In genomic region chr1:180927348-180927747, GRCh38 we compare ENCODE assay signal across 12 cellular contexts. TPM values are rescaled to one million over a fixed set of nuclear protein-coding genes. Genes with fewer than 3 reads are reported as not detected.
DNase-seq lines count a peak whose midpoint lies in the region; ATAC-seq and TF ChIP-seq lines count a peak whose summit lies in the region.
"Had no signal": no experiment of that assay in that cellular context is flagged by ENCODE, and none has a peak within 500 bp of the region (broad histone marks: within the 10 kb centered on the region; RNA-seq: fewer than 3 reads in every experiment).

No MANE protein-coding gene starts in this region.

- H3K27me3 ChIP-seq in SK-N-SH (ENCODE audit: insufficient read depth) (no peaks in the 10 kb centered on the region), smooth muscle cell (ENCODE audit: low read depth) (no peaks in the 10 kb centered on the region)

- H3F3A ChIP-seq in SK-N-SH (replicated peaks; ENCODE audit: insufficient read depth), result no peaks in the 10 kb centered on the region
- H3F3A ChIP-seq in smooth muscle cell (ENCODE audit: low read depth), result peaks cover 3% of the 10 kb centered on the region

- H3K36me3 ChIP-seq in SK-N-SH (replicated peaks in 1 of 2; ENCODE audit: control insufficient read depth in 1 of 2, insufficient read depth in 2 of 2, low read length in 1 of 2) (no peaks in the 10 kb centered on the region), smooth muscle cell (ENCODE audit: low read depth) (no peaks in the 10 kb centered on the region)

- H3K4me1 ChIP-seq in SK-N-SH (ENCODE audit: control insufficient read depth in 1 of 2, insufficient read depth in 2 of 2, low read depth in 1 of 2, low read length in 1 of 2) (peaks cover 13 to 88% of the 10 kb centered on the region in 2 experiments; a peak in 3 of 4 replicates), smooth muscle cell (ENCODE audit: low read depth) (peaks cover 47% of the 10 kb centered on the region)

- H3K27ac ChIP-seq in SK-N-SH (ENCODE audit: low read depth in 2 of 2, low read length in 1 of 2) (peak overlapping the region; percentile 30 to 99; a peak in 3 of 4 replicates), smooth muscle cell (ENCODE audit: low read depth) (no peak overlapping the region)
- H3K27ac ChIP-seq: HL-60, VCaP had no signal

- H3K79me2 ChIP-seq in SK-N-SH (ENCODE audit: insufficient read depth), result no peaks in the 10 kb centered on the region
- H3K79me2 ChIP-seq in smooth muscle cell (ENCODE audit: low read depth), result no peaks in the 10 kb centered on the region

- no peaks in the 10 kb centered on the region for H3K9me2 ChIP-seq in SK-N-SH

- ATAC-seq in HG03196 (IDR thresholded peaks at IDR 0.05; ENCODE audit: unreplicated experiment) (no peak), HG02981 (IDR thresholded peaks at IDR 0.05; ENCODE audit: unreplicated experiment) (no peak), GM19023 (IDR thresholded peaks at IDR 0.05; ENCODE audit: unreplicated experiment) (no peak)

- TF ChIP-seq EP300 in SK-N-SH (IDR thresholded peaks at IDR 0.05; ENCODE audit: borderline replicate concordance in 1 of 2, low read depth in 1 of 2, low read length in 1 of 2), result peak in 1 of 2 experiments; percentile 17; a peak in 1 of 4 replicates

- 67% methylated on average over 13 of the region's 13 CpGs for WGBS in SK-N-SH (ENCODE audit: low lambda C conversion rate)
- 78% methylated on average over 13 of the region's 13 CpGs for WGBS in smooth muscle cell (ENCODE audit: low lambda C conversion rate)

- no peak overlapping the region for H3K4me3 ChIP-seq in SK-N-SH (ENCODE audit: low read depth in 2 of 2, low read length in 1 of 2)
- H3K4me3 ChIP-seq in smooth muscle cell, result no peak overlapping the region
- H3K4me3 ChIP-seq: GM12878 had no signal

- no peak for TF ChIP-seq RAD21 in SK-N-SH (IDR thresholded peaks at IDR 0.05; ENCODE audit: low read length)

- TF ChIP-seq CTCF in SK-N-SH (IDR thresholded peaks at IDR 0.05) (no peak), smooth muscle cell (IDR thresholded peaks at IDR 0.05; ENCODE audit: borderline replicate concordance, insufficient read depth, poor library complexity, severe bottlenecking) (no peak)

- H3K9me3 ChIP-seq in SK-N-SH (no peaks in the 10 kb centered on the region), smooth muscle cell (replicated peaks; ENCODE audit: low read depth) (no peaks in the 10 kb centered on the region)

- DNase-seq in NCI-H1092 treated with DMSO at 0.1 percent for 48 hours (lab: John Stamatoyannopoulos, UW) (peak; percentile 92), SK-N-SH (no peak), hippocampal formation (lab: John Stamatoyannopoulos, UW) (peak; percentile 24 to 49), smooth muscle cell (lab: John Stamatoyannopoulos, UW; ENCODE audit: unreplicated experiment) (no peak), amniotic stem cell (lab: John Stamatoyannopoulos, UW) (no peak)
- DNase-seq: activated T-cell treated with anti-CD3 and anti-CD28 coated beads, Interleukin-2, amount 50 U/mL, for 24 hours had no signal

- POLR2A ChIA-PET in SK-N-SH (lab: Yijun Ruan, JAX), result interaction anchor here (0.6 to 2.6 kb wide), 7 partner anchors 19 to 1146 kb away, joined by 3 to 11 read pairs (median 4); partner anchors contain the start of gene IER5

- H3K4me2 ChIP-seq in SK-N-SH (no peak overlapping the region), smooth muscle cell (peak overlapping the region; percentile 36)

- H3K9ac ChIP-seq in SK-N-SH (no peak overlapping the region), smooth muscle cell (ENCODE audit: low read depth) (no peak overlapping the region)

- CTCF ChIA-PET in SK-N-SH (lab: Yijun Ruan, JAX), result interaction anchor here (0.8 to 4.1 kb wide), 7 partner anchors 17 to 215 kb away, joined by 3 to 27 read pairs (median 5); no protein-coding TSS in a partner anchor

- H2AFZ ChIP-seq in SK-N-SH (ENCODE audit: low read depth), result no peak overlapping the region
- H2AFZ ChIP-seq in smooth muscle cell (ENCODE audit: low read depth), result no peak overlapping the region

- no peaks in the 10 kb centered on the region for H4K20me1 ChIP-seq in SK-N-SH (ENCODE audit: insufficient read depth)
- peaks cover 11% of the 10 kb centered on the region for H4K20me1 ChIP-seq in smooth muscle cell (ENCODE audit: low read depth)

TF ChIP-seq in SK-N-SH, 30 proteins besides CTCF, POLR2A, EP300 and RAD21:
- TF ChIP-seq RCOR1 (IDR thresholded peaks at IDR 0.05; ENCODE audit: low read length) (0 out of 2 replicates have a peak, but pooled peaks have one; percentile 9), RFX5 (IDR thresholded peaks at IDR 0.05; ENCODE audit: low read length) (no peak), MXI1 (IDR thresholded peaks at IDR 0.05; ENCODE audit: low read depth, low read length) (no peak), TEAD4 (IDR thresholded peaks at IDR 0.05; ENCODE audit: borderline replicate concordance, insufficient read depth) (no peak), FOXJ3 (CRISPR knock-in tag; IDR thresholded peaks at IDR 0.05) (no peak)

RNA-seq across cellular contexts. Expression of gene KIAA1614, which starts 14.7 kb away (rescaled TPM):
- polyA plus RNA-seq in SK-N-SH (2012; rRNA removed), result 1.1 and 1.2 TPM in 2 replicates
- 0.80 and 1.4 TPM in 2 replicates for polyA plus RNA-seq in SK-N-SH (2012; cell fraction: cytosol; rRNA removed)
- polyA plus RNA-seq in SK-N-SH (2012; cell fraction: nucleus; rRNA removed), result 3.0 and 3.7 TPM in 2 replicates
- 3.2 and 8.4 TPM in 2 replicates for total RNA-seq in smooth muscle cell
- 2.9 and 6.8 TPM in 2 replicates for polyA plus RNA-seq in smooth muscle cell

Comparison
In these comparisons a context has a peak if more than half of its experiments do, and no peak if none do; other contexts are left out.
1. DNase-seq: peak in NCI-H1092 treated with DMSO at 0.1 percent for 48 hours (single experiment) and hippocampal formation (2 of 2); none in SK-N-SH (single experiment), smooth muscle cell (single experiment) and amniotic stem cell (single experiment).